In the genomic region with DNA sequence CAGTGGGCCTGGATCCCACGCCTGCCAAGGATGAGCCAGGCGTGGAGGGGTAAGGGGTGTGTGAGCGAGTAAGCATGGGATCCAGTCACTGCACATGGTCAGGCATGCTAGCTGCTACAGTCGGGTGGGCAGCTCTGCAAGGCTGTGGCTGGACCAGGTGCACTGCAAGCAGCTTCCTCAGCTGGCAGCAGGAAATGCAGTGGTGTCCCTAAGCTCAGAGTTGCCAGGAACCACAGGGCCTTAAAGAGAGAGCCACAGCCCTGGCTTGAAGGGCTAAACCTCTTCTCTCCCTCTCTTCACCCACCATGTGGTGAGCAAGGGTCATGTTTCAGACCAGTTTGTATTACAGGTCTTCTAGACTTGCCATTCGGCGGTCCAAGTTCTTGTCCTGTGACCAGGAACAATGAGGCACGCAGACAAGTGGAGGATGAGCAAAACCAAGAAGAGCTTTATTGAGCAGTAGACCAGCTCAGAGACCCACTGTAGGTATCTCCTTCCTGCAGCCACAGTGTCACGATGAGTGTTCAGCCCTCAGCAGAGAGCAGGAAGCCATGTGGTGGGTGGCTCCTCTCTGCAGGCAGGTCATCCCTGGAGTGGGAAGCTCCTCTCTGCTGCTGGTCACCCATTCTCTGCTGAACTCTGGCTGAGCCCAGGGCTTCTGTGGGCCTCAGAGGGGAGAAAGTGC, we compare ENCODE assay signal across 17 cellular contexts.
DNase-seq lines count a peak whose midpoint lies in the region; ATAC-seq and TF ChIP-seq lines count a peak whose summit lies in the region.
"Had no signal": no experiment of that assay in that cellular context is flagged by ENCODE, and none has a peak within 500 bp of the region (broad histone marks: within the 10 kb centered on the region; RNA-seq: fewer than 3 reads in every experiment).

No MANE protein-coding gene starts in this region.

- no peak overlapping the region for H3K4me3 Mint-ChIP-seq in stimulated activated memory B cell treated with anti-CD40 and anti-IgM and Interleukin-4, amounts not matched to agents 10 μg/mL and 1 μg/mL and 100 μg/mL, for 72 hours
- no peak overlapping the region for H3K4me3 Mint-ChIP-seq in activated CD8-positive, alpha-beta T cell treated with anti-CD3 and anti-CD28 coated beads, Interleukin-2, amount 10 ng/mL, durations not matched to agents 7 days and 5 days
- H3K4me3 Mint-ChIP-seq: neural crest cell had no signal

- 78 to 88% methylated on average over 7 to 8 of the region's 8 CpGs for WGBS in body of pancreas, 2 donors

- TF ChIP-seq POLR2A in body of pancreas (IDR thresholded peaks at IDR 0.05): no peak

- H3K27ac ChIP-seq in body of pancreas: no peak overlapping the region

- no peak for DNase-seq in activated CD8-positive, alpha-beta T cell treated with anti-CD3 and anti-CD28 coated beads, Interleukin-2, amount 10 ng/mL, durations not matched to agents 7 days and 5 days
- no peak for DNase-seq in body of pancreas
- no peak for DNase-seq in GM20000 (ENCODE audit: low spot score)
- DNase-seq: activated CD4-positive, CD25-positive, alpha-beta regulatory T cell treated with anti-CD3 and anti-CD28 coated beads, Interleukin-2, amount 50 U/mL, for 72 hours; activated naive CD4-positive, alpha-beta T cell treated with Interleukin-2 at 50 U/mL for 16 hours; AML-193; cortex of kidney; mammary epithelial cell; NCI-H226; SHP77; stimulated activated CD4-positive, alpha-beta T cell treated with anti-CD3 and anti-CD28 coated beads, Interleukin-15, amount 100 ng/mL, for 24 hours had no signal

- CTCF ChIA-PET in activated CD8-positive, alpha-beta T cell treated with anti-CD3 and anti-CD28 coated beads, Interleukin-2, amount 10 ng/mL, durations not matched to agents 7 days and 5 days (lab: Charles Lee): no interaction called here

- H3K9me3 ChIP-seq in body of pancreas: no peaks in the 10 kb centered on the region

- TF ChIP-seq CTCF in body of pancreas (IDR thresholded peaks at IDR 0.05) (no peak), GM20000 (IDR thresholded peaks at IDR 0.05; ENCODE audit: extremely low read depth, missing control alignments) (no peak)

- H3K27ac Mint-ChIP-seq in stimulated activated memory B cell treated with anti-CD40 and anti-IgM and Interleukin-4, amounts not matched to agents 10 μg/mL and 1 μg/mL and 100 μg/mL, for 72 hours: no peak overlapping the region
- no peak overlapping the region for H3K27ac Mint-ChIP-seq in activated CD8-positive, alpha-beta T cell treated with anti-CD3 and anti-CD28 coated beads, Interleukin-2, amount 10 ng/mL, durations not matched to agents 7 days and 5 days

- no peaks in the 10 kb centered on the region for H3K27me3 ChIP-seq in body of pancreas

- ATAC-seq in GM19035 (IDR thresholded peaks at IDR 0.05; ENCODE audit: unreplicated experiment) (peak; percentile 55), HG02642 (IDR thresholded peaks at IDR 0.05; ENCODE audit: poor library complexity, unreplicated experiment) (peak; percentile 69), HG03565 (IDR thresholded peaks at IDR 0.05; ENCODE audit: unreplicated experiment) (peak; percentile 53), body of pancreas (no peak)
- ATAC-seq in stimulated activated memory B cell treated with anti-CD40 and anti-IgM and Interleukin-4, amounts not matched to agents 10 μg/mL and 1 μg/mL and 100 μg/mL, for 72 hours: peak; percentile 58
- ATAC-seq in activated CD8-positive, alpha-beta T cell treated with anti-CD3 and anti-CD28 coated beads, Interleukin-2, amount 10 ng/mL, durations not matched to agents 7 days and 5 days: no peak
- ATAC-seq: K562 had no signal

- intact Hi-C loops in body of pancreas (cut with DNase I): no loop called here

- H3K4me1 ChIP-seq in body of pancreas: no peaks in the 10 kb centered on the region

- POLR2A ChIA-PET in activated CD8-positive, alpha-beta T cell treated with anti-CD3 and anti-CD28 coated beads, Interleukin-2, amount 10 ng/mL, durations not matched to agents 7 days and 5 days (lab: Charles Lee): no interaction called here

- no peaks in the 10 kb centered on the region for H3K27me3 Mint-ChIP-seq in stimulated activated memory B cell treated with anti-CD40 and anti-IgM and Interleukin-4, amounts not matched to agents 10 μg/mL and 1 μg/mL and 100 μg/mL, for 72 hours
- H3K27me3 Mint-ChIP-seq in activated CD8-positive, alpha-beta T cell treated with anti-CD3 and anti-CD28 coated beads, Interleukin-2, amount 10 ng/mL, durations not matched to agents 7 days and 5 days (ENCODE audit: low read depth): no peaks in the 10 kb centered on the region

- no peaks in the 10 kb centered on the region for H3K4me1 Mint-ChIP-seq in stimulated activated memory B cell treated with anti-CD40 and anti-IgM and Interleukin-4, amounts not matched to agents 10 μg/mL and 1 μg/mL and 100 μg/mL, for 72 hours
- no peaks in the 10 kb centered on the region for H3K4me1 Mint-ChIP-seq in activated CD8-positive, alpha-beta T cell treated with anti-CD3 and anti-CD28 coated beads, Interleukin-2, amount 10 ng/mL, durations not matched to agents 7 days and 5 days (ENCODE audit: low read depth)
- H3K4me1 Mint-ChIP-seq: neural crest cell had no signal

- H3K36me3 Mint-ChIP-seq in stimulated activated memory B cell treated with anti-CD40 and anti-IgM and Interleukin-4, amounts not matched to agents 10 μg/mL and 1 μg/mL and 100 μg/mL, for 72 hours: no peaks in the 10 kb centered on the region
- H3K36me3 Mint-ChIP-seq in activated CD8-positive, alpha-beta T cell treated with anti-CD3 and anti-CD28 coated beads, Interleukin-2, amount 10 ng/mL, durations not matched to agents 7 days and 5 days (ENCODE audit: low read depth): no peaks in the 10 kb centered on the region

- H3K4me3 ChIP-seq in body of pancreas: no peak overlapping the region
- H3K4me3 ChIP-seq: K562 had no signal

- H3K36me3 ChIP-seq in body of pancreas (replicated peaks in 1 of 2; ENCODE audit: insufficient read depth in 1 of 2, low read depth in 2 of 2): no peaks in the 10 kb centered on the region

- H3K9me3 Mint-ChIP-seq in stimulated activated memory B cell treated with anti-CD40 and anti-IgM and Interleukin-4, amounts not matched to agents 10 μg/mL and 1 μg/mL and 100 μg/mL, for 72 hours: peaks cover 2% of the 10 kb centered on the region
- H3K9me3 Mint-ChIP-seq in activated CD8-positive, alpha-beta T cell treated with anti-CD3 and anti-CD28 coated beads, Interleukin-2, amount 10 ng/mL, durations not matched to agents 7 days and 5 days (ENCODE audit: insufficient read depth): peaks cover 12% of the 10 kb centered on the region

Comparison
In these comparisons a context has a peak if more than half of its experiments do, and no peak if none do; other contexts are left out.
1. ATAC-seq: peak in GM19035 (single experiment), HG02642 (single experiment), HG03565 (single experiment) and stimulated activated memory B cell treated with anti-CD40 and anti-IgM and Interleukin-4, amounts not matched to agents 10 μg/mL and 1 μg/mL and 100 μg/mL, for 72 hours (single experiment); none in activated CD8-positive, alpha-beta T cell treated with anti-CD3 and anti-CD28 coated beads, Interleukin-2, amount 10 ng/mL, durations not matched to agents 7 days and 5 days (single experiment) and body of pancreas (single experiment).